In genomic region chr4:74481891-74482609, GRCh38 we compare ENCODE assay signal across 26 cellular contexts. TPM values are rescaled to one million over a fixed set of nuclear protein-coding genes. Genes with fewer than 3 reads are reported as not detected.
"Had no signal": no experiment of that assay in that cellular context is flagged by ENCODE, and none has a peak within 500 bp of the region (broad histone marks: within the 10 kb centered on the region; RNA-seq: fewer than 3 reads in every experiment).

No MANE protein-coding gene starts in this region.

- H3K27me3 ChIP-seq: colonic mucosa, esophagus squamous epithelium, gastrocnemius medialis, heart right ventricle, left lung had no signal

- H3K27me3 Mint-ChIP-seq: dendritic cell treated with granulocyte-macrophage colony-stimulating factor and Interleukin-4, amounts not matched to agents 40 ng/mL and 50 ng/mL, for 4 days had no signal

- H3K27ac ChIP-seq: colonic mucosa, epithelial cell of prostate, esophagus squamous epithelium, gastrocnemius medialis, heart right ventricle, left lung, lower lobe of right lung had no signal

- H3K9me3 Mint-ChIP-seq: dendritic cell treated with granulocyte-macrophage colony-stimulating factor and Interleukin-4, amounts not matched to agents 40 ng/mL and 50 ng/mL, for 4 days; effector memory CD8-positive, alpha-beta T cell; endodermal cell; mesothelial cell of epicardium had no signal

- H3K4me1 ChIP-seq: colonic mucosa, gastrocnemius medialis, heart right ventricle, left lung, lower lobe of right lung had no signal

- H3K4me1 Mint-ChIP-seq: mesothelial cell of epicardium had no signal

- H3K27ac Mint-ChIP-seq: dendritic cell treated with granulocyte-macrophage colony-stimulating factor and Interleukin-4, amounts not matched to agents 40 ng/mL and 50 ng/mL, for 4 days; effector memory CD8-positive, alpha-beta T cell; endodermal cell; mesothelial cell of epicardium had no signal

- ATAC-seq: effector memory CD8-positive, alpha-beta T cell; esophagus mucosa; gastrocnemius medialis; heart right ventricle; left cardiac atrium; left lung; left ventricle myocardium superior; lower lobe of right lung; mucosa of descending colon had no signal

- H3K36me3 ChIP-seq: colonic mucosa, esophagus squamous epithelium, gastrocnemius medialis, heart right ventricle, left lung, lower lobe of right lung had no signal

- DNase-seq: colonic mucosa; cortex of kidney; effector CD8-positive, alpha-beta T cell; effector memory CD8-positive, alpha-beta T cell; endodermal cell; erythroblast; esophagus squamous epithelium; foreskin melanocyte; gastrocnemius medialis; glutamatergic neuron; head of caudate nucleus; heart right ventricle; hippocampal formation; left cardiac atrium; left lung; left ventricle myocardium superior; lower lobe of right lung; mesenchymal stem cell; mucosa of descending colon had no signal

- H3K36me3 Mint-ChIP-seq: mesothelial cell of epicardium had no signal

- H3K4me3 Mint-ChIP-seq: dendritic cell treated with granulocyte-macrophage colony-stimulating factor and Interleukin-4, amounts not matched to agents 40 ng/mL and 50 ng/mL, for 4 days; effector memory CD8-positive, alpha-beta T cell; endodermal cell; mesothelial cell of epicardium had no signal

- FAIRE-seq: endometrium, islet of Langerhans had no signal

- H3K4me3 ChIP-seq: colonic mucosa, esophagus squamous epithelium, gastrocnemius medialis, heart right ventricle, left lung, lower lobe of right lung, mucosa of descending colon had no signal

- H3K9me3 ChIP-seq: colonic mucosa, esophagus squamous epithelium, gastrocnemius medialis, heart right ventricle, left lung, lower lobe of right lung, mucosa of descending colon had no signal

RNA-seq across cellular contexts. Expression of gene AREG, which starts 37.1 kb away (rescaled TPM):
- total RNA-seq: myocyte had no signal
